In the genomic region with DNA sequence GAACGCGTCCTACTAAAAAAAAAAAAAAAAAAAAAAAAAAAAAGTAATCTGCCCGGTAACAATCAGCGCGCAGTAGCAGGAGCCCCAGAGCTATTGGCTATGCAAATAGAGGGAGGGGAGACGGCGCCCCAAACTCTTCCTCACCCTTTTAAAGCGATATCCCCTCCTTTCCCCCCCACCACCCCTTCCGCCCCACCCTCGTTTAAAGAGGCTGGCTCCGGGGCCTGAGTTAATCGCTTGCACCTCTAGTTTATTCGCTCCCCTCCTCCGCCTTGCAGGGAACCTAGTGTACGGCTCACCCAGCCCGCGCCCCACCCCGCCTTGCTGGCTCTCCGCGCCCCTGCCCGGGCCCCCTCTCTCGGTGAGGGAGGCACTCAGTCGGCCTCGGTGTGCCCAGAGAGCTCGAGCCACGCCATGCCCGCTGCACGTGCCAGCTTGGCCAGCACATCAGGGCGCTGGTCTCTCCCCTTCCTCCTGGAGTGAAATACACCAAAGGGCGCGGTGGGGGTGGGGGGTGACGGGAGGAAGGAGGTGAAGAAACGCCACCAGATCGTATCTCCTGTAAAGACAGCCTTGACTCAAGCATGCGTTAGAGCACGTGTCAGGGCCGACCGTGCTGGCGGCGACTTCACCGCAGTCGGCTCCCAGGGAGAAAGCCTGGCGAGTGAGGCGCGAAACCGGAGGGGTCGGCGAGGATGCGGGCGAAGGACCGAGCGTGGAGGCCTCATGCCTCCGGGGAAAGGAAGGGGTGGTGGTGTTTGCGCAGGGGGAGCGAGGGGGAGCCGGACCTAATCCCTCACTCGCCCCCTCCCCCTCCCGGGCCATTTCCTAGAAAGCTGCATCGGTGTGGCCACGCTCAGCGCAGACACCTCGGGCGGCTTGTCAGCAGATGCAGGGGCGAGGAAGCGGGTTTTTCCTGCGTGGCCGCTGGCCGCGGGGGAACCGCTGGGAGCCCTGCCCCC, we compare ENCODE assay signal across 1 cellular context.
TF ChIP-seq lines count a peak whose summit lies in the region.

No MANE protein-coding gene starts in this region.

TF ChIP-seq in K562, 482 proteins besides CTCF, POLR2A, EP300 and RAD21 (continued from another document and continues in another):
- TF ChIP-seq, protein P1, sequence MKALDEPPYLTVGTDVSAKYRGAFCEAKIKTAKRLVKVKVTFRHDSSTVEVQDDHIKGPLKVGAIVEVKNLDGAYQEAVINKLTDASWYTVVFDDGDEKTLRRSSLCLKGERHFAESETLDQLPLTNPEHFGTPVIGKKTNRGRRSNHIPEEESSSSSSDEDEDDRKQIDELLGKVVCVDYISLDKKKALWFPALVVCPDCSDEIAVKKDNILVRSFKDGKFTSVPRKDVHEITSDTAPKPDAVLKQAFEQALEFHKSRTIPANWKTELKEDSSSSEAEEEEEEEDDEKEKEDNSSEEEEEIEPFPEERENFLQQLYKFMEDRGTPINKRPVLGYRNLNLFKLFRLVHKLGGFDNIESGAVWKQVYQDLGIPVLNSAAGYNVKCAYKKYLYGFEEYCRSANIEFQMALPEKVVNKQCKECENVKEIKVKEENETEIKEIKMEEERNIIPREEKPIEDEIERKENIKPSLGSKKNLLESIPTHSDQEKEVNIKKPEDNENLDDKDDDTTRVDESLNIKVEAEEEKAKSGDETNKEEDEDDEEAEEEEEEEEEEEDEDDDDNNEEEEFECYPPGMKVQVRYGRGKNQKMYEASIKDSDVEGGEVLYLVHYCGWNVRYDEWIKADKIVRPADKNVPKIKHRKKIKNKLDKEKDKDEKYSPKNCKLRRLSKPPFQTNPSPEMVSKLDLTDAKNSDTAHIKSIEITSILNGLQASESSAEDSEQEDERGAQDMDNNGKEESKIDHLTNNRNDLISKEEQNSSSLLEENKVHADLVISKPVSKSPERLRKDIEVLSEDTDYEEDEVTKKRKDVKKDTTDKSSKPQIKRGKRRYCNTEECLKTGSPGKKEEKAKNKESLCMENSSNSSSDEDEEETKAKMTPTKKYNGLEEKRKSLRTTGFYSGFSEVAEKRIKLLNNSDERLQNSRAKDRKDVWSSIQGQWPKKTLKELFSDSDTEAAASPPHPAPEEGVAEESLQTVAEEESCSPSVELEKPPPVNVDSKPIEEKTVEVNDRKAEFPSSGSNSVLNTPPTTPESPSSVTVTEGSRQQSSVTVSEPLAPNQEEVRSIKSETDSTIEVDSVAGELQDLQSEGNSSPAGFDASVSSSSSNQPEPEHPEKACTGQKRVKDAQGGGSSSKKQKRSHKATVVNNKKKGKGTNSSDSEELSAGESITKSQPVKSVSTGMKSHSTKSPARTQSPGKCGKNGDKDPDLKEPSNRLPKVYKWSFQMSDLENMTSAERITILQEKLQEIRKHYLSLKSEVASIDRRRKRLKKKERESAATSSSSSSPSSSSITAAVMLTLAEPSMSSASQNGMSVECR (CRISPR knock-in tag; IDR thresholded peaks at IDR 0.05): peak; percentile 44; the same call in 1 of the 2 replicates
- TF ChIP-seq RAD51 (IDR thresholded peaks at IDR 0.05; ENCODE audit: borderline replicate concordance, low read depth): peak; percentile 43; the same call in 1 of the 2 replicates
- TF ChIP-seq ELF1 (tag; IDR thresholded peaks at IDR 0.05): no peak
- TF ChIP-seq, protein P2, sequence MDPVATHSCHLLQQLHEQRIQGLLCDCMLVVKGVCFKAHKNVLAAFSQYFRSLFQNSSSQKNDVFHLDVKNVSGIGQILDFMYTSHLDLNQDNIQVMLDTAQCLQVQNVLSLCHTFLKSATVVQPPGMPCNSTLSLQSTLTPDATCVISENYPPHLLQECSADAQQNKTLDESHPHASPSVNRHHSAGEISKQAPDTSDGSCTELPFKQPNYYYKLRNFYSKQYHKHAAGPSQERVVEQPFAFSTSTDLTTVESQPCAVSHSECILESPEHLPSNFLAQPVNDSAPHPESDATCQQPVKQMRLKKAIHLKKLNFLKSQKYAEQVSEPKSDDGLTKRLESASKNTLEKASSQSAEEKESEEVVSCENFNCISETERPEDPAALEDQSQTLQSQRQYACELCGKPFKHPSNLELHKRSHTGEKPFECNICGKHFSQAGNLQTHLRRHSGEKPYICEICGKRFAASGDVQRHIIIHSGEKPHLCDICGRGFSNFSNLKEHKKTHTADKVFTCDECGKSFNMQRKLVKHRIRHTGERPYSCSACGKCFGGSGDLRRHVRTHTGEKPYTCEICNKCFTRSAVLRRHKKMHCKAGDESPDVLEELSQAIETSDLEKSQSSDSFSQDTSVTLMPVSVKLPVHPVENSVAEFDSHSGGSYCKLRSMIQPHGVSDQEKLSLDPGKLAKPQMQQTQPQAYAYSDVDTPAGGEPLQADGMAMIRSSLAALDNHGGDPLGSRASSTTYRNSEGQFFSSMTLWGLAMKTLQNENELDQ (CRISPR knock-in tag; IDR thresholded peaks at IDR 0.05; ENCODE audit: borderline replicate concordance): no peak
- no peak for TF ChIP-seq PHB2 (IDR thresholded peaks at IDR 0.05; ENCODE audit: low read depth)
- TF ChIP-seq LEF1 (IDR thresholded peaks at IDR 0.05): peak; percentile 78
- peak; percentile 99 for TF ChIP-seq ZNF184 (CRISPR knock-in tag; IDR thresholded peaks at IDR 0.05)
- TF ChIP-seq, protein P3, sequence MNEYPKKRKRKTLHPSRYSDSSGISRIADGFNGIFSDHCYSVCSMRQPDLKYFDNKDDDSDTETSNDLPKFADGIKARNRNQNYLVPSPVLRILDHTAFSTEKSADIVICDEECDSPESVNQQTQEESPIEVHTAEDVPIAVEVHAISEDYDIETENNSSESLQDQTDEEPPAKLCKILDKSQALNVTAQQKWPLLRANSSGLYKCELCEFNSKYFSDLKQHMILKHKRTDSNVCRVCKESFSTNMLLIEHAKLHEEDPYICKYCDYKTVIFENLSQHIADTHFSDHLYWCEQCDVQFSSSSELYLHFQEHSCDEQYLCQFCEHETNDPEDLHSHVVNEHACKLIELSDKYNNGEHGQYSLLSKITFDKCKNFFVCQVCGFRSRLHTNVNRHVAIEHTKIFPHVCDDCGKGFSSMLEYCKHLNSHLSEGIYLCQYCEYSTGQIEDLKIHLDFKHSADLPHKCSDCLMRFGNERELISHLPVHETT (CRISPR knock-in tag; conservative IDR thresholded peaks at IDR 0.05 in 1 of 2, IDR thresholded peaks at IDR 0.05 in 1 of 2): no peak
- TF ChIP-seq RB1 (IDR thresholded peaks at IDR 0.05; ENCODE audit: low read depth): peak; percentile 15; the same call in 1 of the 2 replicates
- no peak for TF ChIP-seq BACH1 (tag; IDR thresholded peaks at IDR 0.05)
- TF ChIP-seq, protein P4, sequence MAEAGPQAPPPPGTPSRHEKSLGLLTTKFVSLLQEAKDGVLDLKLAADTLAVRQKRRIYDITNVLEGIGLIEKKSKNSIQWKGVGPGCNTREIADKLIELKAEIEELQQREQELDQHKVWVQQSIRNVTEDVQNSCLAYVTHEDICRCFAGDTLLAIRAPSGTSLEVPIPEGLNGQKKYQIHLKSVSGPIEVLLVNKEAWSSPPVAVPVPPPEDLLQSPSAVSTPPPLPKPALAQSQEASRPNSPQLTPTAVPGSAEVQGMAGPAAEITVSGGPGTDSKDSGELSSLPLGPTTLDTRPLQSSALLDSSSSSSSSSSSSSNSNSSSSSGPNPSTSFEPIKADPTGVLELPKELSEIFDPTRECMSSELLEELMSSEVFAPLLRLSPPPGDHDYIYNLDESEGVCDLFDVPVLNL (CRISPR knock-in tag; IDR thresholded peaks at IDR 0.05; ENCODE audit: low read depth): no peak
- TF ChIP-seq ZEB2 (IDR thresholded peaks at IDR 0.05): no peak; the same call in 1 of the 2 replicates
- peak; percentile 28; the same call in 1 of the 2 replicates for TF ChIP-seq MBD2 (IDR thresholded peaks at IDR 0.05; ENCODE audit: borderline replicate concordance, low read depth)
- TF ChIP-seq, protein P5, sequence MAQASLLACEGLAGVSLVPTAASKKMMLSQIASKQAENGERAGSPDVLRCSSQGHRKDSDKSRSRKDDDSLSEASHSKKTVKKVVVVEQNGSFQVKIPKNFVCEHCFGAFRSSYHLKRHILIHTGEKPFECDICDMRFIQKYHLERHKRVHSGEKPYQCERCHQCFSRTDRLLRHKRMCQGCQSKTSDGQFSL (CRISPR knock-in tag; IDR thresholded peaks at IDR 0.05): 0 out of 2 replicates have a peak, but pooled peaks have one; percentile 44
- TF ChIP-seq, protein P5 (tag; IDR thresholded peaks at IDR 0.05): peak in 1 of 2 experiments; percentile 67; a peak in 1 of 4 replicates
- TF ChIP-seq, protein P6, sequence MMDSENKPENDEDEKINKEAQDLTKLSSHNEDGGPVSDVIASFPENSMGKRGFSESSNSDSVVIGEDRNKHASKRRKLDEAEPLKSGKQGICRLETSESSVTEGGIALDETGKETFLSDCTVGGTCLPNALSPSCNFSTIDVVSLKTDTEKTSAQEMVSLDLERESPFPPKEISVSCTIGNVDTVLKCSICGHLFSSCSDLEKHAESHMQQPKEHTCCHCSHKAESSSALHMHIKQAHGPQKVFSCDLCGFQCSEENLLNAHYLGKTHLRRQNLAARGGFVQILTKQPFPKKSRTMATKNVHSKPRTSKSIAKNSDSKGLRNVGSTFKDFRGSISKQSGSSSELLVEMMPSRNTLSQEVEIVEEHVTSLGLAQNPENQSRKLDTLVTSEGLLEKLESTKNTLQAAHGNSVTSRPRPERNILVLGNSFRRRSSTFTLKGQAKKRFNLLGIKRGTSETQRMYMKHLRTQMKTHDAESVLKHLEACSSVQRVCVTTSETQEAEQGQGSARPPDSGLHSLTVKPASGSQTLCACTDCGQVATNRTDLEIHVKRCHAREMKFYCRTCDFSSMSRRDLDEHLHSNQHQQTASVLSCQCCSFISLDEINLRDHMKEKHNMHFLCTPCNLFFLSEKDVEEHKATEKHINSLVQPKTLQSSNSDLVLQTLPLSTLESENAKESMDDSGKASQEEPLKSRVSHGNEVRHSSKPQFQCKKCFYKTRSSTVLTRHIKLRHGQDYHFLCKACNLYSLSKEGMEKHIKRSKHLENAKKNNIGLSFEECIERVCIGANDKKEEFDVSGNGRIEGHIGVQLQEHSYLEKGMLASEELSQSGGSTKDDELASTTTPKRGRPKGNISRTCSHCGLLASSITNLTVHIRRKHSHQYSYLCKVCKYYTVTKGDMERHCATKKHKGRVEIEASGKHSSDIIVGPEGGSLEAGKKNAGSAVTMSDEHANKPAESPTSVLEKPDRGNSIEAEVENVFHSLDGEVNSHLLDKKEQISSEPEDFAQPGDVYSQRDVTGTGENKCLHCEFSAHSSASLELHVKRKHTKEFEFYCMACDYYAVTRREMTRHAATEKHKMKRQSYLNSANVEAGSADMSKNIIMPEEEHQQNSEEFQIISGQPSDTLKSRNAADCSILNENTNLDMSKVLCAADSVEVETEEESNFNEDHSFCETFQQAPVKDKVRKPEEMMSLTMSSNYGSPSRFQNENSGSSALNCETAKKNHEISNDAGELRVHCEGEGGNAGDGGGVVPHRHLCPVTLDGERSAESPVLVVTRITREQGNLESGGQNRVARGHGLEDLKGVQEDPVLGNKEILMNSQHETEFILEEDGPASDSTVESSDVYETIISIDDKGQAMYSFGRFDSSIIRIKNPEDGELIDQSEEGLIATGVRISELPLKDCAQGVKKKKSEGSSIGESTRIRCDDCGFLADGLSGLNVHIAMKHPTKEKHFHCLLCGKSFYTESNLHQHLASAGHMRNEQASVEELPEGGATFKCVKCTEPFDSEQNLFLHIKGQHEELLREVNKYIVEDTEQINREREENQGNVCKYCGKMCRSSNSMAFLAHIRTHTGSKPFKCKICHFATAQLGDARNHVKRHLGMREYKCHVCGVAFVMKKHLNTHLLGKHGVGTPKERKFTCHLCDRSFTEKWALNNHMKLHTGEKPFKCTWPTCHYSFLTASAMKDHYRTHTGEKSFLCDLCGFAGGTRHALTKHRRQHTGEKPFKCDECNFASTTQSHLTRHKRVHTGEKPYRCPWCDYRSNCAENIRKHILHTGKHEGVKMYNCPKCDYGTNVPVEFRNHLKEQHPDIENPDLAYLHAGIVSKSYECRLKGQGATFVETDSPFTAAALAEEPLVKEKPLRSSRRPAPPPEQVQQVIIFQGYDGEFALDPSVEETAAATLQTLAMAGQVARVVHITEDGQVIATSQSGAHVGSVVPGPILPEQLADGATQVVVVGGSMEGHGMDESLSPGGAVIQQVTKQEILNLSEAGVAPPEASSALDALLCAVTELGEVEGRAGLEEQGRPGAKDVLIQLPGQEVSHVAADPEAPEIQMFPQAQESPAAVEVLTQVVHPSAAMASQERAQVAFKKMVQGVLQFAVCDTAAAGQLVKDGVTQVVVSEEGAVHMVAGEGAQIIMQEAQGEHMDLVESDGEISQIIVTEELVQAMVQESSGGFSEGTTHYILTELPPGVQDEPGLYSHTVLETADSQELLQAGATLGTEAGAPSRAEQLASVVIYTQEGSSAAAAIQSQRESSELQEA (IDR thresholded peaks at IDR 0.05; ENCODE audit: low read depth): no peak
- TF ChIP-seq RBBP5 (IDR thresholded peaks at IDR 0.05; ENCODE audit: borderline replicate concordance, insufficient read depth, low read length, poor library complexity, severe bottlenecking): peak; percentile 68
- TF ChIP-seq ZC3H4 (CRISPR knock-in tag; IDR thresholded peaks at IDR 0.05; ENCODE audit: borderline replicate concordance): no peak
- no peak for TF ChIP-seq FOS (IDR thresholded peaks at IDR 0.05; ENCODE audit: extremely low read depth, insufficient read length)
- no peak for TF ChIP-seq NUFIP1 (IDR thresholded peaks at IDR 0.05; ENCODE audit: partially characterized antibody)
- 0 out of 2 replicates have a peak, but pooled peaks have one; percentile 18 for TF ChIP-seq EGR1 (conservative IDR thresholded peaks at IDR 0.05)
- TF ChIP-seq, protein P7, sequence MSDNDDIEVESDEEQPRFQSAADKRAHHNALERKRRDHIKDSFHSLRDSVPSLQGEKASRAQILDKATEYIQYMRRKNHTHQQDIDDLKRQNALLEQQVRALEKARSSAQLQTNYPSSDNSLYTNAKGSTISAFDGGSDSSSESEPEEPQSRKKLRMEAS (CRISPR knock-in tag; IDR thresholded peaks at IDR 0.05): peak; percentile 91
- TF ChIP-seq, protein P8, sequence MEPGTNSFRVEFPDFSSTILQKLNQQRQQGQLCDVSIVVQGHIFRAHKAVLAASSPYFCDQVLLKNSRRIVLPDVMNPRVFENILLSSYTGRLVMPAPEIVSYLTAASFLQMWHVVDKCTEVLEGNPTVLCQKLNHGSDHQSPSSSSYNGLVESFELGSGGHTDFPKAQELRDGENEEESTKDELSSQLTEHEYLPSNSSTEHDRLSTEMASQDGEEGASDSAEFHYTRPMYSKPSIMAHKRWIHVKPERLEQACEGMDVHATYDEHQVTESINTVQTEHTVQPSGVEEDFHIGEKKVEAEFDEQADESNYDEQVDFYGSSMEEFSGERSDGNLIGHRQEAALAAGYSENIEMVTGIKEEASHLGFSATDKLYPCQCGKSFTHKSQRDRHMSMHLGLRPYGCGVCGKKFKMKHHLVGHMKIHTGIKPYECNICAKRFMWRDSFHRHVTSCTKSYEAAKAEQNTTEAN (CRISPR knock-in tag; IDR thresholded peaks at IDR 0.05): no peak
- peak; percentile 56; the same call in 1 of the 2 replicates for TF ChIP-seq NFRKB (IDR thresholded peaks at IDR 0.05; ENCODE audit: low read depth)
- TF ChIP-seq, protein P9, sequence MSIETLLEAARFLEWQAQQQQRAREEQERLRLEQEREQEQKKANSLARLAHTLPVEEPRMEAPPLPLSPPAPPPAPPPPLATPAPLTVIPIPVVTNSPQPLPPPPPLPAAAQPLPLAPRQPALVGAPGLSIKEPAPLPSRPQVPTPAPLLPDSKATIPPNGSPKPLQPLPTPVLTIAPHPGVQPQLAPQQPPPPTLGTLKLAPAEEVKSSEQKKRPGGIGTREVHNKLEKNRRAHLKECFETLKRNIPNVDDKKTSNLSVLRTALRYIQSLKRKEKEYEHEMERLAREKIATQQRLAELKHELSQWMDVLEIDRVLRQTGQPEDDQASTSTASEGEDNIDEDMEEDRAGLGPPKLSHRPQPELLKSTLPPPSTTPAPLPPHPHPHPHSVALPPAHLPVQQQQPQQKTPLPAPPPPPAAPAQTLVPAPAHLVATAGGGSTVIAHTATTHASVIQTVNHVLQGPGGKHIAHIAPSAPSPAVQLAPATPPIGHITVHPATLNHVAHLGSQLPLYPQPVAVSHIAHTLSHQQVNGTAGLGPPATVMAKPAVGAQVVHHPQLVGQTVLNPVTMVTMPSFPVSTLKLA (conservative IDR thresholded peaks at IDR 0.05): peak; percentile 83 to 91
